ENCODE assay signal across 11 cellular contexts in the genomic region with DNA sequence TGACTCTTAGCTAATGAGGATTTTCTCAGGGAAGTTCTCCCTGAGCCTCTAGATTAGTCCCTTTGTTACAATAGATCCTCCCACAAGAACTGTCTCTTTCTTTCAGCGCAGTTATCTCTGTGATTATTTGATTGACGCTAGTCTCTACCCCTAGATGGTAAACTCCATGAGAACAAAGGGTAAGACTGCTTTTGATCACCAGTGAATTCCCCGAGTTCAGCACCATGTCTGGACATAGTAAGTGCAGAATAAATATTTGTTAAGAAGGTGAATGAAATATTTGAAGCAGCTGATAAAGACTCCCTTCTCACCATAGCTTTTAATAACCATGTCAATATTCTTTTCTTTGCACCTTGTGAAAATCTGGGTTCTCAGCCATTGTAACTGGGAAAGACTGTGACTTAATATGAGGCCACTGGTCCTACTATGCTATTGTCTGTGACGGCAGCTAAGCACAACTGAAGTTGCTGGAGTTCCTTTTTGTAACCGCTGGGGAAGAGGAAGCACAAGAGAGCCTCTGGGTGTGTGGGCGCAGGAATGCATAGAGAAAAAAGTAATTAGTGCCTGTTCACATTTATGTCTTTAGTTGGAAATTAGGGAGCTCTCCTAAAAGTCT.
DNase-seq lines count a peak whose midpoint lies in the region; ATAC-seq, FAIRE-seq and TF ChIP-seq lines count a peak whose summit lies in the region.
"Had no signal": no experiment of that assay in that cellular context is flagged by ENCODE, and none has a peak within 500 bp of the region (broad histone marks: within the 10 kb centered on the region; RNA-seq: fewer than 3 reads in every experiment).

No MANE protein-coding gene starts in this region.

- H3K9me3 Mint-ChIP-seq in astrocyte (ENCODE audit: unreplicated experiment) = peaks cover 9% of the 10 kb centered on the region
- H3K9me3 Mint-ChIP-seq in mesothelial cell of epicardium = peaks cover 9% of the 10 kb centered on the region

- H3K27ac ChIP-seq in DOHH2 (ENCODE audit: low read depth, low read length) = no peak overlapping the region
- H3K27ac ChIP-seq in astrocyte (ENCODE audit: low read depth, low read length) = no peak overlapping the region

- H3K4me3 Mint-ChIP-seq in astrocyte (ENCODE audit: unreplicated experiment) = peak overlapping the region; percentile 52
- H3K4me3 Mint-ChIP-seq in mesothelial cell of epicardium = no peak overlapping the region

- H3K4me1 Mint-ChIP-seq in astrocyte (ENCODE audit: low read depth, unreplicated experiment) (peaks cover 16% of the 10 kb centered on the region), mesothelial cell of epicardium (peaks cover 21% of the 10 kb centered on the region)

- TF ChIP-seq CTCF in DOHH2 (IDR thresholded peaks at IDR 0.05; ENCODE audit: low read depth, low read length, poor library complexity, severe bottlenecking) = no peak
- TF ChIP-seq CTCF in NB4 (IDR thresholded peaks at IDR 0.05; ENCODE audit: low read depth, low read length) = no peak
- no peak for TF ChIP-seq CTCF in astrocyte (IDR thresholded peaks at IDR 0.05; ENCODE audit: insufficient read depth, low read depth, low read length)
- no peak for TF ChIP-seq CTCF in mesothelial cell of epicardium (IDR thresholded peaks at IDR 0.05; ENCODE audit: unreplicated experiment)

- H3K4me1 ChIP-seq in DOHH2 (ENCODE audit: control insufficient read depth, low read length) (peaks cover 51% of the 10 kb centered on the region), astrocyte (ENCODE audit: insufficient read depth, low read length) (peaks cover 12% of the 10 kb centered on the region)

- H3K9me2 ChIP-seq in DOHH2 (replicated peaks; ENCODE audit: control insufficient read depth, low read length) = no peaks in the 10 kb centered on the region

- TF ChIP-seq POLR2A in NB4 (IDR thresholded peaks at IDR 0.05; ENCODE audit: extremely low read depth, insufficient read length) = no peak

- H3K79me2 ChIP-seq in DOHH2 (ENCODE audit: control insufficient read depth, low read length) (no peaks in the 10 kb centered on the region), astrocyte (ENCODE audit: insufficient read depth, low read length) (no peaks in the 10 kb centered on the region)

- H2AFZ ChIP-seq in astrocyte (ENCODE audit: low read depth, low read length) = no peak overlapping the region

- ATAC-seq in GM19395 (IDR thresholded peaks at IDR 0.05; ENCODE audit: unreplicated experiment) = no peak

- H4K20me1 ChIP-seq in DOHH2 (ENCODE audit: control insufficient read depth, insufficient read depth, low read depth, low read length) (no peaks in the 10 kb centered on the region), astrocyte (ENCODE audit: insufficient read depth, low read length) (no peaks in the 10 kb centered on the region)

- H3K36me3 ChIP-seq in DOHH2 (ENCODE audit: control insufficient read depth, low read length) (peaks cover 4% of the 10 kb centered on the region; the same call in 1 of the 2 replicates), astrocyte (ENCODE audit: insufficient read depth, low read length) (no peaks in the 10 kb centered on the region)

- peaks cover 13% of the 10 kb centered on the region for H3F3A ChIP-seq in DOHH2 (ENCODE audit: control insufficient read depth, insufficient read depth)

- H3K4me3 ChIP-seq in DOHH2 (ENCODE audit: low read length) (no peak overlapping the region), NB4 (ENCODE audit: low read depth, low read length) (no peak overlapping the region), astrocyte (ENCODE audit: insufficient read depth, low read depth, low read length) (no peak overlapping the region)

- H3K27ac Mint-ChIP-seq in astrocyte (ENCODE audit: unreplicated experiment) (peak overlapping the region; percentile 98), mesothelial cell of epicardium (peak overlapping the region; percentile 76)

- FAIRE-seq in astrocyte (lab: Jason Lieb, UNC) = no peak

- H3K27me3 Mint-ChIP-seq in astrocyte (ENCODE audit: low read depth, unreplicated experiment) = no peaks in the 10 kb centered on the region
- no peaks in the 10 kb centered on the region for H3K27me3 Mint-ChIP-seq in mesothelial cell of epicardium (ENCODE audit: low read depth)

- H3K9me3 ChIP-seq in DOHH2 (ENCODE audit: control insufficient read depth, insufficient read depth, low read length) = no peaks in the 10 kb centered on the region
- H3K9me3 ChIP-seq in astrocyte (ENCODE audit: insufficient read depth, low read depth, low read length) = no peaks in the 10 kb centered on the region

- H3K4me2 ChIP-seq in DOHH2 (ENCODE audit: low read length) (peak overlapping the region; percentile 24; the same call in 1 of the 2 replicates), astrocyte (ENCODE audit: low read length) (no peak overlapping the region)

- H3K9ac ChIP-seq in astrocyte (ENCODE audit: low read length) = no peak overlapping the region

- H3K27me3 ChIP-seq in DOHH2 (ENCODE audit: control insufficient read depth, low read length) (no peaks in the 10 kb centered on the region), astrocyte (ENCODE audit: insufficient read depth, low read length) (no peaks in the 10 kb centered on the region)

- DNase-seq in NB4 (ENCODE audit: low read depth) (peak; percentile 64), astrocyte (ENCODE audit: low read depth) (peak; percentile 47), mesothelial cell of epicardium (ENCODE audit: low spot score in 2 of 2, unreplicated experiment in 2 of 2) (no peak), NCI-H2029 treated with DMSO at 0.1 percent for 48 hours (lab: John Stamatoyannopoulos, UW) (no peak), NCI-H345 treated with DMSO at 0.1 percent for 48 hours (lab: John Stamatoyannopoulos, UW; ENCODE audit: unreplicated experiment) (no peak), NCI-H2227 (lab: John Stamatoyannopoulos, UW; ENCODE audit: unreplicated experiment) (no peak)
- DNase-seq: foreskin melanocyte, NCI-H2107, T1000 had no signal

- H3K36me3 Mint-ChIP-seq in astrocyte (ENCODE audit: low read depth, unreplicated experiment) (no peaks in the 10 kb centered on the region), mesothelial cell of epicardium (peaks cover 3% of the 10 kb centered on the region)

Comparison
In these comparisons a context has a peak if more than half of its experiments do, and no peak if none do; other contexts are left out.
1. DNase-seq: peak in NB4 (single experiment) and astrocyte (single experiment); none in mesothelial cell of epicardium (0 of 2), NCI-H2029 treated with DMSO at 0.1 percent for 48 hours (single experiment), NCI-H345 treated with DMSO at 0.1 percent for 48 hours (single experiment) and NCI-H2227 (single experiment).